ENCODE assay signal across 2 cellular contexts in the genomic region with DNA sequence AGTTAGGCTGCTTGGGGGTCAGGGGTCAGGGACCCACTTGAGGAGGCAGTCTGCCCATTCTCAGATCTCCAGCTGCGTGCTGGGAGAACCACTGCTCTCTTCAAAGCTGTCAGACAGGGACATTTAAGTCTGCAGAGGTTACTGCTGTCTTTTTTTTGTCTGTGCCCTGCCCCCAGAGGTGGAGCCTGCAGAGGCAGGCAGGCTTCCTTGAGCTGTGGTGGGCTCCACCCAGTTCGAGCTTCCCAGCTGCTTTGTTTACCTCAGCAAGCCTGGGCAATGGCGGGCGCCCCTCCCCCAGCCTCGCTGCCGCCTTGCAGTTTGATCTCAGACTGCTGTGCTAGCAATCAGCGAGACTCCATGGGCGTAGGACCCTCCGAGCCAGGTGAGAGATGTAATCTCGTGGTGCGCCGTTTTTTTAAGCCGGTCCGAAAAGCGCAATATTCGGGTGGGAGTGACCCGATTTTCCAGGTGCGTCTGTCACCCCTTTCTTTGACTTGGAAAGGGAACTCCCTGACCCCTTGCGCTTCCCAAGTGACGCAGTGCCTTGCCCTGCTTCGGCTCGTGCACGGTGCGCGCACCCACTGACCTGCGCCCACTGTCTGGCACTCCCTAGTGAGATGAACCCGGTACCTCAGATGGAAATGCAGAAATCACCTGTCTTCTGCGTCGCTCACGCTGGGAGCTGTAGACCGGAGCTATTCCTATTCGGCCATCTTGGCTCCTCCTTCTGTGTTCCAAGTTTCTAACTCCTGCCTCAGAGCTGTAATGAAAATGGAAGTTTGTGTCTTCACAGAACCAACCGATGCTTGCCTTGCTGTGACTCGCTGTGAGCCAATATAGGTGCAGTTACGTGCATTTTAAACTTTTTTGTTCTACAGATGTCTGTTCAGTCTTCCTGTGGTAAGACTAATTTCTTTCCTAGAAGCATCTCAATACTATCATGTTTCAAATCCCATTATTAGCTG.
TF ChIP-seq lines count a peak whose summit lies in the region.
"Not testable (repeated sequence)": the region's sequence is repeated elsewhere in the genome, so short reads cannot be mapped to it uniquely, and the experiment has no call there.

No MANE protein-coding gene starts in this region.

TF ChIP-seq in WTC11, 78 proteins besides CTCF, POLR2A, EP300 and RAD21:
- TF ChIP-seq FOXP1 (CRISPR knock-in tag; IDR thresholded peaks at IDR 0.05; ENCODE audit: borderline replicate concordance) (peak; percentile 46; the same call in 1 of the 2 replicates), ZNF281 (CRISPR knock-in tag; IDR thresholded peaks at IDR 0.05) (0 out of 2 replicates have a peak, but pooled peaks have one; percentile 38), FOXK1 (CRISPR knock-in tag; IDR thresholded peaks at IDR 0.05) (0 out of 2 replicates have a peak, but pooled peaks have one; percentile 56)
- TF ChIP-seq, protein P1, sequence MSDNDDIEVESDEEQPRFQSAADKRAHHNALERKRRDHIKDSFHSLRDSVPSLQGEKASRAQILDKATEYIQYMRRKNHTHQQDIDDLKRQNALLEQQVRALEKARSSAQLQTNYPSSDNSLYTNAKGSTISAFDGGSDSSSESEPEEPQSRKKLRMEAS (CRISPR knock-in tag; IDR thresholded peaks at IDR 0.05) = 0 out of 2 replicates have a peak, but pooled peaks have one; percentile 15

TF ChIP-seq in K562, 482 proteins besides CTCF, POLR2A, EP300 and RAD21:
- TF ChIP-seq, protein P2, sequence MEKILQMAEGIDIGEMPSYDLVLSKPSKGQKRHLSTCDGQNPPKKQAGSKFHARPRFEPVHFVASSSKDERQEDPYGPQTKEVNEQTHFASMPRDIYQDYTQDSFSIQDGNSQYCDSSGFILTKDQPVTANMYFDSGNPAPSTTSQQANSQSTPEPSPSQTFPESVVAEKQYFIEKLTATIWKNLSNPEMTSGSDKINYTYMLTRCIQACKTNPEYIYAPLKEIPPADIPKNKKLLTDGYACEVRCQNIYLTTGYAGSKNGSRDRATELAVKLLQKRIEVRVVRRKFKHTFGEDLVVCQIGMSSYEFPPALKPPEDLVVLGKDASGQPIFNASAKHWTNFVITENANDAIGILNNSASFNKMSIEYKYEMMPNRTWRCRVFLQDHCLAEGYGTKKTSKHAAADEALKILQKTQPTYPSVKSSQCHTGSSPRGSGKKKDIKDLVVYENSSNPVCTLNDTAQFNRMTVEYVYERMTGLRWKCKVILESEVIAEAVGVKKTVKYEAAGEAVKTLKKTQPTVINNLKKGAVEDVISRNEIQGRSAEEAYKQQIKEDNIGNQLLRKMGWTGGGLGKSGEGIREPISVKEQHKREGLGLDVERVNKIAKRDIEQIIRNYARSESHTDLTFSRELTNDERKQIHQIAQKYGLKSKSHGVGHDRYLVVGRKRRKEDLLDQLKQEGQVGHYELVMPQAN (IDR thresholded peaks at IDR 0.05; ENCODE audit: borderline replicate concordance) = 0 out of 2 replicates have a peak, but pooled peaks have one; percentile 20
- TF ChIP-seq NRF1 (conservative IDR thresholded peaks at IDR 0.05 in 1 of 2, IDR thresholded peaks at IDR 0.05 in 1 of 2) (peak; percentile 30 to 50; a peak in 3 of 4 replicates), FOXK2 (conservative IDR thresholded peaks at IDR 0.05 in 1 of 2, IDR thresholded peaks at IDR 0.05 in 1 of 2; ENCODE audit: low read depth in 2 of 2) (peak in 1 of 2 experiments; percentile 44; a peak in 1 of 4 replicates), TAF9B (IDR thresholded peaks at IDR 0.05; ENCODE audit: partially characterized antibody) (peak; percentile 37), MGA (IDR thresholded peaks at IDR 0.05) (peak; percentile 51), RBFOX2 (IDR thresholded peaks at IDR 0.05; ENCODE audit: low read depth, low read length) (peak; percentile 47; the same call in 1 of the 2 replicates), TAL1 (IDR thresholded peaks at IDR 0.05) (0 out of 2 replicates have a peak, but pooled peaks have one; percentile 2), EP400 (IDR thresholded peaks at IDR 0.05) (peak; percentile 28; the same call in 1 of the 2 replicates), CXXC5 (CRISPR knock-in tag; IDR thresholded peaks at IDR 0.05) (peak; percentile 42; the same call in 1 of the 2 replicates), ZBTB11 (CRISPR knock-in tag; IDR thresholded peaks at IDR 0.05) (0 out of 6 replicates have a peak, but pooled peaks of 1 of the 3 experiments have one; percentile 17), POLR2H (tag; IDR thresholded peaks at IDR 0.05; ENCODE audit: low read depth) (peak; percentile 38; the same call in 1 of the 2 replicates), TAF7 (tag; IDR thresholded peaks at IDR 0.05) (0 out of 2 replicates have a peak, but pooled peaks have one; percentile 42), SUPT5H (IDR thresholded peaks at IDR 0.05) (0 out of 2 replicates have a peak, but pooled peaks have one; percentile 39), YY1 (IDR thresholded peaks at IDR 0.05; ENCODE audit: borderline replicate concordance in 1 of 3, control insufficient read depth in 1 of 3, extremely low read depth in 1 of 3, insufficient read depth in 3 of 3, insufficient read length in 1 of 3, insufficient replicate concordance in 2 of 3, low read depth in 1 of 3, low read length in 2 of 3) (peak; percentile 16 to 78 (median 26)), CTBP1 (IDR thresholded peaks at IDR 0.05; ENCODE audit: borderline replicate concordance) (peak; percentile 34; the same call in 1 of the 2 replicates), CREB3L1 (IDR thresholded peaks at IDR 0.05; ENCODE audit: borderline replicate concordance, low read depth) (0 out of 2 replicates have a peak, but pooled peaks have one; percentile 27), NR2C1 (tag; IDR thresholded peaks at IDR 0.05) (peak; percentile 24; the same call in 1 of the 2 replicates), ATF1 (tag; IDR thresholded peaks at IDR 0.05) (peak; percentile 47), POLR2G (IDR thresholded peaks at IDR 0.05; ENCODE audit: low read depth, low read length) (0 out of 2 replicates have a peak, but pooled peaks have one; percentile 23), ATF7 (IDR thresholded peaks at IDR 0.05) (0 out of 2 replicates have a peak, but pooled peaks have one; percentile 25), NR2C2 (tag; IDR thresholded peaks at IDR 0.05) (0 out of 2 replicates have a peak, but pooled peaks have one; percentile 35), BRD9 (IDR thresholded peaks at IDR 0.05; ENCODE audit: low read depth, partially characterized antibody) (peak; percentile 23), NFRKB (IDR thresholded peaks at IDR 0.05; ENCODE audit: low read depth) (peak; percentile 87), HDAC2 (IDR thresholded peaks at IDR 0.05) (0 out of 2 replicates have a peak, but pooled peaks have one; percentile 32)
- TF ChIP-seq NR2C1 (IDR thresholded peaks at IDR 0.05); ATF1 (CRISPR knock-in tag; IDR thresholded peaks at IDR 0.05); NR2C2 (CRISPR knock-in tag; IDR thresholded peaks at IDR 0.05): not testable (repeated sequence)
